In genomic region chr7:38363379-38363778, GRCh38 we compare ENCODE assay signal across 8 cellular contexts.
DNase-seq lines count a peak whose midpoint lies in the region; ATAC-seq and TF ChIP-seq lines count a peak whose summit lies in the region.
"Not testable (repeated sequence)": the region's sequence is repeated elsewhere in the genome, so short reads cannot be mapped to it uniquely, and the experiment has no call there.

No MANE protein-coding gene starts in this region.

- H3K4me3 ChIP-seq in DND-41 (ENCODE audit: low read depth in 1 of 2, low read length in 2 of 2): peak overlapping the region; percentile 7 to 51; a peak in 3 of 4 replicates
- not testable (repeated sequence) for H3K4me3 ChIP-seq in fibroblast of villous mesenchyme (ENCODE audit: low read depth, low read length)

- not testable (repeated sequence) for H3K4me3 Mint-ChIP-seq in activated B cell treated with CpG ODN at 0.5 μM for 24 hours, neural crest cell
- H3K4me3 Mint-ChIP-seq in activated naive CD8-positive, alpha-beta T cell treated with anti-CD3 and anti-CD28 coated beads, Interleukin-2, amount 10 ng/mL, durations not matched to agents 7 days and 5 days: peak overlapping the region; percentile 87
- H3K4me3 Mint-ChIP-seq in stimulated activated naive CD8-positive, alpha-beta T cell treated with anti-CD3 and anti-CD28 coated beads, Interleukin-15, amount 100 ng/mL, for 72 hours: peak overlapping the region; percentile 84 to 92

- H3K27me3 ChIP-seq in DND-41 (ENCODE audit: insufficient read depth, low read length, poor library complexity): not testable (repeated sequence)

- peaks cover 15% of the 10 kb centered on the region for H4K20me1 ChIP-seq in DND-41 (ENCODE audit: insufficient read depth, low read length)

- H3K9me3 Mint-ChIP-seq in activated B cell treated with CpG ODN at 0.5 μM for 24 hours; activated naive CD8-positive, alpha-beta T cell treated with anti-CD3 and anti-CD28 coated beads, Interleukin-2, amount 10 ng/mL, durations not matched to agents 7 days and 5 days; neural crest cell; stimulated activated naive CD8-positive, alpha-beta T cell treated with anti-CD3 and anti-CD28 coated beads, Interleukin-15, amount 100 ng/mL, for 72 hours: not testable (repeated sequence)

- H3K79me2 ChIP-seq in DND-41 (ENCODE audit: insufficient read depth, low read length): peaks cover 82% of the 10 kb centered on the region

- peak overlapping the region; percentile 76 for H3K4me2 ChIP-seq in DND-41 (ENCODE audit: insufficient read depth, low read length)

- H3K27ac ChIP-seq in DND-41 (ENCODE audit: low read length): peak overlapping the region; percentile 83

- DNase-seq in DND-41 (peak; percentile 86), NOMO-1 (lab: John Stamatoyannopoulos, UW; ENCODE audit: unreplicated experiment in 2 of 2) (peak; percentile 4 to 18), activated B cell treated with CpG ODN at 0.5 μM for 24 hours (peak; percentile 41), neural crest cell (ENCODE audit: low read depth, low spot score) (peak; percentile 34)
- DNase-seq in activated naive CD8-positive, alpha-beta T cell treated with anti-CD3 and anti-CD28 coated beads, Interleukin-2, amount 10 ng/mL, durations not matched to agents 7 days and 5 days: peak; percentile 80
- not testable (repeated sequence) for DNase-seq in fibroblast of villous mesenchyme (ENCODE audit: low read depth)
- peak; percentile 74 to 77 for DNase-seq in stimulated activated naive CD8-positive, alpha-beta T cell treated with anti-CD3 and anti-CD28 coated beads, Interleukin-15, amount 100 ng/mL, for 72 hours

- peaks cover 50% of the 10 kb centered on the region for H3K4me1 Mint-ChIP-seq in activated B cell treated with CpG ODN at 0.5 μM for 24 hours
- H3K4me1 Mint-ChIP-seq in activated naive CD8-positive, alpha-beta T cell treated with anti-CD3 and anti-CD28 coated beads, Interleukin-2, amount 10 ng/mL, durations not matched to agents 7 days and 5 days: peaks cover 39% of the 10 kb centered on the region
- H3K4me1 Mint-ChIP-seq in neural crest cell: not testable (repeated sequence)
- H3K4me1 Mint-ChIP-seq in stimulated activated naive CD8-positive, alpha-beta T cell treated with anti-CD3 and anti-CD28 coated beads, Interleukin-15, amount 100 ng/mL, for 72 hours: peaks cover 53% of the 10 kb centered on the region

- CTCF ChIA-PET in activated B cell treated with CpG ODN at 0.5 μM for 24 hours (lab: Charles Lee): interaction anchor here (0.6 to 1.0 kb wide), 4 partner anchors 11 to 148 kb away, joined by 3 to 7 read pairs (median 3); no protein-coding TSS in a partner anchor

- ATAC-seq in DND-41 (ENCODE audit: insufficient read depth, low read depth) (peak; percentile 46), HG02852 (IDR thresholded peaks at IDR 0.05; ENCODE audit: unreplicated experiment) (peak; percentile 26), activated B cell treated with CpG ODN at 0.5 μM for 24 hours (ENCODE audit: low read depth) (peak; percentile 22)
- peak; percentile 51 for ATAC-seq in activated naive CD8-positive, alpha-beta T cell treated with anti-CD3 and anti-CD28 coated beads, Interleukin-2, amount 10 ng/mL, durations not matched to agents 7 days and 5 days (ENCODE audit: low read depth)
- peak; percentile 38 for ATAC-seq in stimulated activated naive CD8-positive, alpha-beta T cell treated with anti-CD3 and anti-CD28 coated beads, Interleukin-15, amount 100 ng/mL, for 72 hours

- H3K36me3 ChIP-seq in DND-41 (ENCODE audit: insufficient read depth, low read length): peaks cover 15% of the 10 kb centered on the region

- H2AFZ ChIP-seq in DND-41 (ENCODE audit: low read depth, low read length): peak overlapping the region; percentile 51

- intact Hi-C loops in activated B cell treated with CpG ODN at 0.5 μM for 24 hours (cut with micrococcal nuclease): not testable (repeated sequence)

- H3K9me3 ChIP-seq in DND-41 (ENCODE audit: insufficient read depth, low read length, severe bottlenecking): not testable (repeated sequence)

- peak overlapping the region; percentile 78 for H3K27ac Mint-ChIP-seq in activated B cell treated with CpG ODN at 0.5 μM for 24 hours
- peak overlapping the region; percentile 96 for H3K27ac Mint-ChIP-seq in activated naive CD8-positive, alpha-beta T cell treated with anti-CD3 and anti-CD28 coated beads, Interleukin-2, amount 10 ng/mL, durations not matched to agents 7 days and 5 days
- not testable (repeated sequence) for H3K27ac Mint-ChIP-seq in neural crest cell (ENCODE audit: unreplicated experiment)
- H3K27ac Mint-ChIP-seq in stimulated activated naive CD8-positive, alpha-beta T cell treated with anti-CD3 and anti-CD28 coated beads, Interleukin-15, amount 100 ng/mL, for 72 hours: peak overlapping the region in 1 of 2 donors; percentile 28

- H3K9ac ChIP-seq in DND-41 (ENCODE audit: low read depth, low read length): peak overlapping the region; percentile 49

- not testable (repeated sequence) for H3K27me3 Mint-ChIP-seq in activated B cell treated with CpG ODN at 0.5 μM for 24 hours; activated naive CD8-positive, alpha-beta T cell treated with anti-CD3 and anti-CD28 coated beads, Interleukin-2, amount 10 ng/mL, durations not matched to agents 7 days and 5 days; neural crest cell (ENCODE audit: low read depth); stimulated activated naive CD8-positive, alpha-beta T cell treated with anti-CD3 and anti-CD28 coated beads, Interleukin-15, amount 100 ng/mL, for 72 hours

- TF ChIP-seq CTCF in DND-41 (IDR thresholded peaks at IDR 0.05; ENCODE audit: borderline replicate concordance, extremely low read depth, low read length, poor library complexity, severe bottlenecking) (peak; percentile 83), fibroblast of villous mesenchyme (IDR thresholded peaks at IDR 0.05; ENCODE audit: insufficient read depth, low read depth, low read length) (peak; percentile 65), neural crest cell (conservative IDR thresholded peaks at IDR 0.05) (peak; percentile 54)
- not testable (repeated sequence) for TF ChIP-seq CTCF in activated B cell treated with CpG ODN at 0.5 μM for 24 hours (IDR thresholded peaks at IDR 0.05)

- H3K4me1 ChIP-seq in DND-41 (ENCODE audit: insufficient read depth, low read length): peaks cover 90% of the 10 kb centered on the region

- POLR2A ChIA-PET in activated B cell treated with CpG ODN at 0.5 μM for 24 hours (lab: Charles Lee): not testable (repeated sequence)
- POLR2A ChIA-PET in activated naive CD8-positive, alpha-beta T cell treated with anti-CD3 and anti-CD28 coated beads, Interleukin-2, amount 10 ng/mL, durations not matched to agents 7 days and 5 days (lab: Charles Lee): interaction anchor here (0.7 to 1.0 kb wide), 2 partner anchors 18 to 148 kb away, joined by 3 to 7 read pairs; no protein-coding TSS in a partner anchor

- H3K36me3 Mint-ChIP-seq in activated B cell treated with CpG ODN at 0.5 μM for 24 hours (ENCODE audit: low read depth); activated naive CD8-positive, alpha-beta T cell treated with anti-CD3 and anti-CD28 coated beads, Interleukin-2, amount 10 ng/mL, durations not matched to agents 7 days and 5 days; neural crest cell (ENCODE audit: low read depth): not testable (repeated sequence)
